ENCODE assay signal across 1 cellular context in the genomic region with DNA sequence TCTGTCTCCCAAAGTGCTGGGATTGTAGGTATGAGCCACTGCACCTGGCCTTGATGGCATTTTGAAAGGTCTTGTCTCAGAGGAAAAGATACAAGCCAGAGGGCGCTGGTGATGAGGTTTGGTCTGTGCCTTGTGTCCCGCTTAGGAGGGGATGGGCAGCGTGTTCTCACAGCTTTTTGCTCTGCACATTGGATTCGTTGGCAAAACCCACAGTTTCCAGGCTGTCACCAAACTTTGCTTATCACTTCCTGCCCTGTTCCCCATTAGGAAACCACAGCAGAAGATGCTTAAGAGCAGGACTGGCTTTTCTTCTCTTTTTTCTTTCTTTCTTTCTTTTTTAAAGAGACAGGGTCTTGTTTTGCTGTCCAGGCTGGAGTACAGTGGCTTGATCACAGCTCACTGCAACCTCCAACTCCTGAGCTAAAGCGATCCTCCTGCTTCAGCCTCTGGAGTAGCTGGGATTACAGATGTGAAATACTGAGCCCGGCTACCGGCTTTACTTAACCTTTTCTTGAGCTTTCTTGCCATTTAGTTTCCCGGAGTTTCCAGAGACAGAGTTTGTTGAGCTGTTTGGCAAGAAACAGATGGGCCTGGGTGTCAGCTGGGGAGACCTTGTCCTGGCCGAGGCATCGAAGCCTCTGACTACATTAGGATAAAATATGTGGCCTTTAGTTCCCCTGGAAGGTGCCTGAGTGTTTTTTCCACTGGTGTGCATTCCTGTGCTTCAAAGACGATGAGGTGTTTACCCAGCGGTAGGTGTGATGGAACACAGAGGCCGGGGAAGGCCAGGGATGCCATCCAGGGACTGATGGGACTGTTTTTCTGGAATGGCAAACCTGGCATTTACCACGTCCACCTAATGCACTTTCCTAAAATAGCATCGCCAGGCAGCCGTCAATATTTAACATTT.
TF ChIP-seq lines count a peak whose summit lies in the region.

No MANE protein-coding gene starts in this region.

TF ChIP-seq in H1, 55 proteins besides CTCF, POLR2A, EP300 and RAD21:
- TF ChIP-seq KDM5A (IDR thresholded peaks at IDR 0.05; ENCODE audit: low read length) (no peak), BRCA1 (IDR thresholded peaks at IDR 0.05; ENCODE audit: low read depth, low read length) (no peak), SAP30 (IDR thresholded peaks at IDR 0.05; ENCODE audit: insufficient read depth, insufficient replicate concordance, low read length) (no peak), TAF1 (IDR thresholded peaks at IDR 0.05; ENCODE audit: low read depth, low read length) (no peak), CTBP2 (IDR thresholded peaks at IDR 0.05; ENCODE audit: borderline replicate concordance, insufficient read depth, insufficient read length, low read length) (no peak), RNF2 (IDR thresholded peaks at IDR 0.05; ENCODE audit: borderline replicate concordance, low read depth, low read length, missing control alignments, poor library complexity, severe bottlenecking) (no peak)
